25 cellular contexts compared by ENCODE assay signal in genomic region chrX:107467271-107467670, GRCh38. TPM values are rescaled to one million over a fixed set of nuclear protein-coding genes. Genes with fewer than 3 reads are reported as not detected.
"Had no signal": no experiment of that assay in that cellular context is flagged by ENCODE, and none has a peak within 500 bp of the region (broad histone marks: within the 10 kb centered on the region; RNA-seq: fewer than 3 reads in every experiment).

No MANE protein-coding gene starts in this region.

- H3K9me3 Mint-ChIP-seq: activated B cell treated with CpG ODN at 0.5 μM for 24 hours; activated CD4-positive, alpha-beta memory T cell treated with anti-CD3 and anti-CD28 coated beads, Interleukin-2, amount 10 ng/mL, durations not matched to agents 7 days and 5 days; activated CD4-positive, alpha-beta T cell treated with anti-CD3 and anti-CD28 coated beads, Interleukin-2, amount 10 ng/mL, durations not matched to agents 7 days and 5 days; activated naive CD4-positive, alpha-beta T cell treated with anti-CD3 and anti-CD28 coated beads, Interleukin-2, amount 50 U/mL, for 24 hours; activated T-cell treated with anti-CD3 and anti-CD28 coated beads, Interleukin-2, amount 50 U/mL, for 24 hours; T-cell had no signal

- H3K27ac Mint-ChIP-seq: activated B cell treated with CpG ODN at 0.5 μM for 24 hours; activated CD4-positive, alpha-beta memory T cell treated with anti-CD3 and anti-CD28 coated beads, Interleukin-2, amount 10 ng/mL, durations not matched to agents 7 days and 5 days; activated CD4-positive, alpha-beta T cell treated with anti-CD3 and anti-CD28 coated beads, Interleukin-2, amount 10 ng/mL, durations not matched to agents 7 days and 5 days; activated naive CD4-positive, alpha-beta T cell treated with anti-CD3 and anti-CD28 coated beads, Interleukin-2, amount 50 U/mL, for 24 hours; activated T-cell treated with anti-CD3 and anti-CD28 coated beads, Interleukin-2, amount 50 U/mL, for 24 hours; T-cell had no signal

- ATAC-seq: Panc1, Right ventricle myocardium inferior, T-cell had no signal

- H3K36me3 Mint-ChIP-seq: activated naive CD4-positive, alpha-beta T cell treated with anti-CD3 and anti-CD28 coated beads, Interleukin-2, amount 50 U/mL, for 24 hours; T-cell had no signal

- H3K4me1 Mint-ChIP-seq: activated CD4-positive, alpha-beta memory T cell treated with anti-CD3 and anti-CD28 coated beads, Interleukin-2, amount 10 ng/mL, durations not matched to agents 7 days and 5 days; activated CD4-positive, alpha-beta T cell treated with anti-CD3 and anti-CD28 coated beads, Interleukin-2, amount 10 ng/mL, durations not matched to agents 7 days and 5 days; activated naive CD4-positive, alpha-beta T cell treated with anti-CD3 and anti-CD28 coated beads, Interleukin-2, amount 50 U/mL, for 24 hours; T-cell had no signal

- H3K4me3 Mint-ChIP-seq: activated B cell treated with CpG ODN at 0.5 μM for 24 hours; activated CD4-positive, alpha-beta memory T cell treated with anti-CD3 and anti-CD28 coated beads, Interleukin-2, amount 10 ng/mL, durations not matched to agents 7 days and 5 days; activated CD4-positive, alpha-beta T cell treated with anti-CD3 and anti-CD28 coated beads, Interleukin-2, amount 10 ng/mL, durations not matched to agents 7 days and 5 days; activated naive CD4-positive, alpha-beta T cell treated with anti-CD3 and anti-CD28 coated beads, Interleukin-2, amount 50 U/mL, for 24 hours; activated T-cell treated with anti-CD3 and anti-CD28 coated beads, Interleukin-2, amount 50 U/mL, for 24 hours; T-cell had no signal

- DNase-seq: activated B cell treated with CpG ODN at 0.5 μM for 24 hours; activated CD4-positive, alpha-beta memory T cell treated with anti-CD3 and anti-CD28 coated beads, Interleukin-2, amount 10 ng/mL, durations not matched to agents 7 days and 5 days; activated CD4-positive, alpha-beta T cell treated with anti-CD3 and anti-CD28 coated beads for 1 hour; activated CD4-positive, alpha-beta T cell treated with anti-CD3 and anti-CD28 coated beads, Interleukin-2, amount 10 ng/mL, durations not matched to agents 7 days and 5 days; activated CD8-positive, alpha-beta memory T cell treated with anti-CD3 and anti-CD28 coated beads, Interleukin-2, amount 50 U/mL, for 48 hours; activated gamma-delta T cell; activated T-cell treated with anti-CD3 and anti-CD28 coated beads, Interleukin-2, amount 50 U/mL, for 24 hours; brain microvascular endothelial cell; KBM-7; NCI-H1092; NCI-H1417; NCI-H1930; NCI-H2171; NCI-H226; NCI-H526; NCI-H82; OCI-M1; RPMI8226; T-cell; T-helper 2 cell; T1000 had no signal

- H3K27me3 Mint-ChIP-seq: activated B cell treated with CpG ODN at 0.5 μM for 24 hours had no signal

RNA-seq across cellular contexts. Expression of gene FRMPD3, which starts 17.8 kb away (rescaled TPM):
- total RNA-seq: activated CD4-positive, alpha-beta memory T cell treated with anti-CD3 and anti-CD28 coated beads, Interleukin-2, amount 10 ng/mL, durations not matched to agents 7 days and 5 days; activated CD4-positive, alpha-beta T cell treated with anti-CD3 and anti-CD28 coated beads, Interleukin-2, amount 10 ng/mL, durations not matched to agents 7 days and 5 days; NCI-H460; Right ventricle myocardium inferior had no signal
